Comparison of ENCODE assay signal across 9 cellular contexts in the genomic region with DNA sequence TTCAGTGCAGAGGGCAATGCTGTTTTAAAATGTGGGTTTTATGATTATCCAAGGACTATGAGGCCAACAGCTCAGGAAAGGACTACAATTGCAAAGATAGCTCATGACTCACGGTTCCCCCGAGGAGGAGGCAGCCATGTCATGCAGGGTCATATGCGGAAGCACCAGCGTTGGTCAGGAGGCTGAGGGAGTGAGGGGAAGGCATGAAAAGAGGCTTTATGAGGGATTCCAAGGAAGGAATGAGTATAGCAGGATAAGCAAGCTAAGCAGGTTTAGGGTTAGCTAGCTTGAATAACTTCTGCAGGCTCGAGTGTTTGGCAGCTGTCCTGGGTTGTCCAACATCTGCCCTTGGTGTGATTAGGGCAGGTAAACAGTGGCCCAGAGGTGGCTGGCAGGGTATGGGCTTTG.
DNase-seq lines count a peak whose midpoint lies in the region; ATAC-seq, FAIRE-seq and TF ChIP-seq lines count a peak whose summit lies in the region.
"Had no signal": no experiment of that assay in that cellular context is flagged by ENCODE, and none has a peak within 500 bp of the region (broad histone marks: within the 10 kb centered on the region; RNA-seq: fewer than 3 reads in every experiment).

No MANE protein-coding gene starts in this region.

- no peak overlapping the region for H3K4me3 Mint-ChIP-seq in effector memory CD8-positive, alpha-beta T cell

- TF ChIP-seq CTCF in BJ (IDR thresholded peaks at IDR 0.05; ENCODE audit: insufficient read depth, low read depth, low read length) (no peak), choroid plexus epithelial cell (conservative IDR thresholded peaks at IDR 0.05; ENCODE audit: low read depth, low read length) (no peak)

- FAIRE-seq in GM12891 (lab: Jason Lieb, UNC): no peak

- POLR2A ChIA-PET in BJ (lab: Charles Lee): interaction anchor here (0.6 to 1.0 kb wide), 2 partner anchors 138 to 274 kb away, joined by 3 to 5 read pairs; no protein-coding TSS in a partner anchor

- H3K4me1 Mint-ChIP-seq in effector memory CD8-positive, alpha-beta T cell (ENCODE audit: low read depth in 2 of 2): no peaks in the 10 kb centered on the region

- H3K36me3 Mint-ChIP-seq in effector memory CD8-positive, alpha-beta T cell (ENCODE audit: insufficient read depth): no peaks in the 10 kb centered on the region

- TF ChIP-seq POLR2A in GM12891 (IDR thresholded peaks at IDR 0.05; ENCODE audit: low read depth, low read length): no peak

- H3K9me3 Mint-ChIP-seq in effector memory CD8-positive, alpha-beta T cell: no peaks in the 10 kb centered on the region

- DNase-seq in BJ (ENCODE audit: low read depth) (peak; percentile 76), NCI-H226 (peak; percentile 48), choroid plexus epithelial cell (ENCODE audit: low read depth) (peak; percentile 91), myocyte (ENCODE audit: low read depth) (peak; percentile 88), DMS 273 treated with DMSO at 0.1 percent for 48 hours (lab: John Stamatoyannopoulos, UW) (no peak), GM12891 (ENCODE audit: insufficient read length, low spot score) (no peak), NAMALWA (ENCODE audit: low spot score) (no peak)
- DNase-seq in effector memory CD8-positive, alpha-beta T cell: no peak
- DNase-seq: activated CD8-positive, alpha-beta memory T cell treated with anti-CD3 and anti-CD28 coated beads for 24 hours had no signal

- H3K27me3 ChIP-seq in BJ (ENCODE audit: control insufficient read depth, insufficient read depth, low read length): no peaks in the 10 kb centered on the region

- no peak for ATAC-seq in effector memory CD8-positive, alpha-beta T cell (replicated peaks)

- H3K4me3 ChIP-seq in BJ (ENCODE audit: low read depth, low read length) (no peak overlapping the region), choroid plexus epithelial cell (ENCODE audit: low read depth, low read length) (no peak overlapping the region)

- CTCF ChIA-PET in BJ (lab: Yijun Ruan, JAX): interaction anchor here (0.7 to 1.6 kb wide), 4 partner anchors 44 to 677 kb away, joined by 3 to 5 read pairs (median 4); no protein-coding TSS in a partner anchor

- peaks cover 60 to 70% of the 10 kb centered on the region in 2 donors for H3K27me3 Mint-ChIP-seq in effector memory CD8-positive, alpha-beta T cell

- H3K27ac Mint-ChIP-seq in effector memory CD8-positive, alpha-beta T cell: no peak overlapping the region

- H3K36me3 ChIP-seq in BJ (ENCODE audit: control insufficient read depth, insufficient read depth, low read length): no peaks in the 10 kb centered on the region

TF ChIP-seq in GM12891, 5 proteins besides CTCF, POLR2A, EP300 and RAD21:
- TF ChIP-seq SPI1 (IDR thresholded peaks at IDR 0.05; ENCODE audit: low read depth, low read length) (no peak), POU2F2 (IDR thresholded peaks at IDR 0.05; ENCODE audit: low read depth, low read length) (no peak), POLR2AphosphoS5 (IDR thresholded peaks at IDR 0.05; ENCODE audit: low read depth, low read length) (no peak), TAF1 (IDR thresholded peaks at IDR 0.05; ENCODE audit: low read depth, low read length) (no peak), PAX5 (IDR thresholded peaks at IDR 0.05; ENCODE audit: insufficient read depth, low read length, severe bottlenecking) (no peak)

Comparison
In these comparisons a context has a peak if more than half of its experiments do, and no peak if none do; other contexts are left out.
1. DNase-seq: peak in BJ (single experiment), NCI-H226 (single experiment), choroid plexus epithelial cell (single experiment) and myocyte (single experiment); none in DMS 273 treated with DMSO at 0.1 percent for 48 hours (single experiment), GM12891 (single experiment), NAMALWA (single experiment) and effector memory CD8-positive, alpha-beta T cell (0 of 3).